Comparison of ENCODE assay signal across 8 cellular contexts in genomic region chr18:49812321-49813070, GRCh38. TPM values are rescaled to one million over a fixed set of nuclear protein-coding genes. Genes with fewer than 3 reads are reported as not detected.
A peak's percentile ranks its signal among the peaks of the same experiment; 100 is the strongest.
DNase-seq lines count a peak whose midpoint lies in the region; ATAC-seq and TF ChIP-seq lines count a peak whose summit lies in the region.

No MANE protein-coding gene starts in this region.

- peak overlapping the region; percentile 98 for H3K27ac Mint-ChIP-seq in activated T-helper 17 cell treated with anti-CD3 and anti-CD28 coated beads, Interleukin-2, amount 50 U/mL, for 72 hours
- H3K27ac Mint-ChIP-seq in stimulated activated naive B cell treated with anti-CD40 and anti-IgM and Interleukin-4, amounts not matched to agents 10 μg/mL and 1 μg/mL and 100 μg/mL, for 72 hours = peak overlapping the region; percentile 95

- ATAC-seq in HCT116 = no peak
- ATAC-seq in activated T-helper 17 cell treated with anti-CD3 and anti-CD28 coated beads, Interleukin-2, amount 50 U/mL, for 72 hours (replicated peaks) = no peak
- no peak for ATAC-seq in stimulated activated naive B cell treated with anti-CD40 and anti-IgM and Interleukin-4, amounts not matched to agents 10 μg/mL and 1 μg/mL and 100 μg/mL, for 72 hours (replicated peaks)

- no peak overlapping the region for H2AFZ ChIP-seq in HCT116 (ENCODE audit: low read depth, low read length, poor library complexity, severe bottlenecking)

- no peaks in the 10 kb centered on the region for H4K20me1 ChIP-seq in HCT116 (ENCODE audit: insufficient read depth)

- TF ChIP-seq POLR2A in HCT116 (IDR thresholded peaks at IDR 0.05; ENCODE audit: borderline replicate concordance, extremely low read depth, insufficient read depth, insufficient read length) = no peak

- H3K4me3 ChIP-seq in AG04449 (ENCODE audit: low read depth, low read length) (peak overlapping the region; percentile 93), HCT116 (replicated peaks in 1 of 2; ENCODE audit: low read depth in 1 of 2, low read length in 2 of 2) (peak overlapping the region in 1 of 2 experiments; percentile 88; a peak in 2 of 4 replicates), iPS-18a (ENCODE audit: low read length) (peak overlapping the region; percentile 79)

- H3K9me3 ChIP-seq in HCT116 (ENCODE audit: control insufficient read depth in 1 of 2, insufficient read depth in 1 of 2, low read depth in 1 of 2, low read length in 2 of 2) (no peaks in the 10 kb centered on the region), iPS-18a (ENCODE audit: control insufficient read depth, low read depth, low read length) (peaks cover 8% of the 10 kb centered on the region)

- CTCF ChIA-PET in AG04449 (lab: Yijun Ruan, JAX) (interaction anchor here (0.8 to 1.7 kb wide), 5 partner anchors 46 to 302 kb away, joined by 3 to 5 read pairs (median 3); no protein-coding TSS in a partner anchor), HCT116 (lab: Charles Lee) (no interaction called here)

- H3K4me1 Mint-ChIP-seq in activated T-helper 17 cell treated with anti-CD3 and anti-CD28 coated beads, Interleukin-2, amount 50 U/mL, for 72 hours = peaks cover 47% of the 10 kb centered on the region
- peaks cover 12 to 35% of the 10 kb centered on the region in 2 donors for H3K4me1 Mint-ChIP-seq in stimulated activated naive B cell treated with anti-CD40 and anti-IgM and Interleukin-4, amounts not matched to agents 10 μg/mL and 1 μg/mL and 100 μg/mL, for 72 hours

- peak overlapping the region; percentile 96 for H3K4me3 Mint-ChIP-seq in activated T-helper 17 cell treated with anti-CD3 and anti-CD28 coated beads, Interleukin-2, amount 50 U/mL, for 72 hours
- peak overlapping the region; percentile 95 to 100 for H3K4me3 Mint-ChIP-seq in stimulated activated naive B cell treated with anti-CD40 and anti-IgM and Interleukin-4, amounts not matched to agents 10 μg/mL and 1 μg/mL and 100 μg/mL, for 72 hours

- H3K4me1 ChIP-seq in HCT116 (ENCODE audit: control insufficient read depth in 1 of 2, insufficient read depth in 2 of 2, low read length in 2 of 2) = peaks cover 5 to 16% of the 10 kb centered on the region in 2 experiments; a peak in 3 of 4 replicates
- peaks cover 18% of the 10 kb centered on the region for H3K4me1 ChIP-seq in iPS-18a (ENCODE audit: control insufficient read depth, low read depth, low read length)

- H3K9me2 ChIP-seq in HCT116 (ENCODE audit: insufficient read depth) = no peaks in the 10 kb centered on the region

- no TSS peak for BruUV-seq in HCT116 (replicated peaks; lab: Mats Ljungman, UMichigan)

- no peak for TF ChIP-seq CTCF in AG04449 (IDR thresholded peaks at IDR 0.05; ENCODE audit: insufficient read depth, low read length, missing control alignments)
- no peak for TF ChIP-seq CTCF in HCT116 (IDR thresholded peaks at IDR 0.05 in 2 of 3, conservative IDR thresholded peaks at IDR 0.05 in 1 of 3; ENCODE audit: borderline replicate concordance in 1 of 3, insufficient read depth in 1 of 3, low read depth in 2 of 3, low read length in 2 of 3)

- no peaks in the 10 kb centered on the region for H3K79me2 ChIP-seq in HCT116 (ENCODE audit: insufficient read depth, low read length)

- H3K27ac ChIP-seq in HCT116 (ENCODE audit: low read depth, low read length) (no peak overlapping the region; the same call in 1 of the 2 replicates), iPS-18a (ENCODE audit: low read length) (peak overlapping the region; percentile 69)

- H3K27me3 ChIP-seq in HCT116 (ENCODE audit: insufficient read depth, low read length) = no peaks in the 10 kb centered on the region
- no peaks in the 10 kb centered on the region for H3K27me3 ChIP-seq in iPS-18a (ENCODE audit: control insufficient read depth, insufficient read depth, low read length)

- peak overlapping the region; percentile 97 for H3K4me2 ChIP-seq in HCT116 (ENCODE audit: low read length)

- H3K27me3 Mint-ChIP-seq in activated T-helper 17 cell treated with anti-CD3 and anti-CD28 coated beads, Interleukin-2, amount 50 U/mL, for 72 hours = no peaks in the 10 kb centered on the region
- H3K27me3 Mint-ChIP-seq in stimulated activated naive B cell treated with anti-CD40 and anti-IgM and Interleukin-4, amounts not matched to agents 10 μg/mL and 1 μg/mL and 100 μg/mL, for 72 hours = no peaks in the 10 kb centered on the region

- H3K36me3 Mint-ChIP-seq in activated T-helper 17 cell treated with anti-CD3 and anti-CD28 coated beads, Interleukin-2, amount 50 U/mL, for 72 hours (ENCODE audit: low read depth) = peaks cover 24% of the 10 kb centered on the region
- peaks cover 18 to 21% of the 10 kb centered on the region in 2 donors for H3K36me3 Mint-ChIP-seq in stimulated activated naive B cell treated with anti-CD40 and anti-IgM and Interleukin-4, amounts not matched to agents 10 μg/mL and 1 μg/mL and 100 μg/mL, for 72 hours

- DNase-seq in AG04449 (ENCODE audit: low read depth, low spot score) (no peak), HCT116 (ENCODE audit: low read depth, low spot score) (no peak), hippocampal formation (lab: John Stamatoyannopoulos, UW) (no peak), NCI-H2196 treated with DMSO at 0.1 percent for 48 hours (lab: John Stamatoyannopoulos, UW; ENCODE audit: unreplicated experiment) (no peak)
- DNase-seq in stimulated activated naive B cell treated with anti-CD40 and anti-IgM and Interleukin-4, amounts not matched to agents 10 μg/mL and 1 μg/mL and 100 μg/mL, for 72 hours = no peak
- no peak for DNase-seq in stimulated activated CD8-positive, alpha-beta memory T cell treated with anti-CD3 and anti-CD28 coated beads, Interleukin-4, amount 100 ng/mL, for 48 hours

- RAD21 ChIA-PET in HCT116 (lab: Charles Lee; ENCODE audit: low non-redundant PET in 1 of 2, low total read pairs in 2 of 2, uncharacterized antibody in 2 of 2, unreplicated experiment in 2 of 2) = no interaction called here

- H3K36me3 ChIP-seq in HCT116 (ENCODE audit: control insufficient read depth in 1 of 2, insufficient read depth in 2 of 2, low read length in 2 of 2) (no peaks in the 10 kb centered on the region), iPS-18a (ENCODE audit: control insufficient read depth, low read depth, low read length) (peaks cover 4% of the 10 kb centered on the region)

- intact Hi-C loops in HCT116 (cut with micrococcal nuclease) = no loop called here

- POLR2A ChIA-PET in AG04449 (lab: Yijun Ruan, JAX) (no interaction called here), HCT116 (lab: Charles Lee) (no interaction called here)

- TF ChIP-seq RAD21 in HCT116 (IDR thresholded peaks at IDR 0.05; ENCODE audit: low read depth) = no peak

- no peak overlapping the region for H3K9ac ChIP-seq in HCT116 (ENCODE audit: low read length)
- H3K9ac ChIP-seq in iPS-18a (ENCODE audit: low read length) = peak overlapping the region; percentile 87

- H3K9me3 Mint-ChIP-seq in activated T-helper 17 cell treated with anti-CD3 and anti-CD28 coated beads, Interleukin-2, amount 50 U/mL, for 72 hours = peaks cover 5% of the 10 kb centered on the region
- peaks cover 11 to 12% of the 10 kb centered on the region in 2 donors for H3K9me3 Mint-ChIP-seq in stimulated activated naive B cell treated with anti-CD40 and anti-IgM and Interleukin-4, amounts not matched to agents 10 μg/mL and 1 μg/mL and 100 μg/mL, for 72 hours

TF ChIP-seq in HCT116, 20 proteins besides CTCF, POLR2A, EP300 and RAD21:
- TF ChIP-seq POLR2AphosphoS5 (IDR thresholded peaks at IDR 0.05; ENCODE audit: low read depth, low read length) (no peak), SP1 (IDR thresholded peaks at IDR 0.05; ENCODE audit: low read depth) (no peak), JUND (IDR thresholded peaks at IDR 0.05) (no peak), ATF3 (IDR thresholded peaks at IDR 0.05) (no peak), CEBPB (IDR thresholded peaks at IDR 0.05; ENCODE audit: low read depth) (no peak), REST (IDR thresholded peaks at IDR 0.05; ENCODE audit: low read depth) (no peak), EZH2 (IDR thresholded peaks at IDR 0.05) (no peak), ZFX (IDR thresholded peaks at IDR 0.05) (no peak), FOSL1 (IDR thresholded peaks at IDR 0.05; ENCODE audit: low read depth) (no peak)
TF ChIP-seq in HCT116: peak in this region for 0.

RNA-seq across cellular contexts. Expression of gene ACAA2, which starts 0.8 kb away (rescaled TPM):
- total RNA-seq in HCT116 (2021; ENCODE audit: unreplicated experiment) = 18.2 TPM
- polyA plus RNA-seq in HCT116 (2012) = 14.7 and 17.2 TPM in 2 replicates
- 10 to 100 TPM; 73.7 to 94.7 TPM for total RNA-seq in activated T-helper 17 cell treated with anti-CD3 and anti-CD28 coated beads, Interleukin-2, amount 50 U/mL, for 72 hours
